8 cellular contexts compared by ENCODE assay signal in genomic region chr12:71754461-71755145, GRCh38. TPM values are rescaled to one million over a fixed set of nuclear protein-coding genes. Genes with fewer than 3 reads are reported as not detected.
DNase-seq lines count a peak whose midpoint lies in the region; ATAC-seq and TF ChIP-seq lines count a peak whose summit lies in the region.

Gene RAB21 (plus strand): TSS chr12:71754863. CDS start chr12:71755130, 267 bp downstream.

- H3K9ac ChIP-seq in mucosa of stomach (ENCODE audit: low read length) = peak within 1 kb of the TSS; percentile 87

- TF ChIP-seq POLR2A in erythroblast (IDR thresholded peaks at IDR 0.05; ENCODE audit: low read length) = peak; percentile 88

- H3K4me1 Mint-ChIP-seq in activated T-cell treated with anti-CD3 and anti-CD28 coated beads, Interleukin-2, amount 50 U/mL, for 24 hours (ENCODE audit: low read depth) = peaks cover 40% of the 10 kb centered on the region

- peaks cover 46% of the 10 kb centered on the region for H3K36me3 Mint-ChIP-seq in activated T-cell treated with anti-CD3 and anti-CD28 coated beads, Interleukin-2, amount 50 U/mL, for 24 hours (ENCODE audit: low read depth)

- H3K9me3 ChIP-seq in mucosa of stomach (ENCODE audit: control insufficient read depth, low read length) = no peaks in the 10 kb centered on the region

- in situ Hi-C loops in KBM-7 (cut with MboI; ENCODE audit: low pct_unique_long_range_greater_than_20kb, low sequenced_read_pairs) = no loop called here

- DNase-seq in DMS79 (lab: John Stamatoyannopoulos, UW) (peak; percentile 68), KBM-7 (peak; percentile 95), erythroblast (lab: John Stamatoyannopoulos, UW) (peak; percentile 97 to 98)
- peak; percentile 98 for DNase-seq in activated T-cell treated with anti-CD3 and anti-CD28 coated beads, Interleukin-2, amount 50 U/mL, for 24 hours
- DNase-seq in stimulated activated CD8-positive, alpha-beta memory T cell treated with anti-CD3 and anti-CD28 coated beads, Interleukin-7, amount 100 ng/mL, for 1 hour (ENCODE audit: low read depth in 2 of 2) = peak; percentile 95 to 96

- no peaks in the 10 kb centered on the region for H3K27me3 ChIP-seq in mucosa of stomach (ENCODE audit: control insufficient read depth, insufficient read depth, low read length)

- no peaks in the 10 kb centered on the region for H3K36me3 ChIP-seq in mucosa of stomach (ENCODE audit: control insufficient read depth, insufficient read depth, low read length)

- ATAC-seq in GM21717 (IDR thresholded peaks at IDR 0.05; ENCODE audit: unreplicated experiment) = peak; percentile 93

- peak within 1 kb of the TSS; percentile 65 for H3K4me3 ChIP-seq in mucosa of stomach (ENCODE audit: low read length)

- H3K27ac Mint-ChIP-seq in activated T-cell treated with anti-CD3 and anti-CD28 coated beads, Interleukin-2, amount 50 U/mL, for 24 hours = peak within 1 kb of the TSS; percentile 97

- peak within 1 kb of the TSS; percentile 93 for H3K4me3 Mint-ChIP-seq in activated T-cell treated with anti-CD3 and anti-CD28 coated beads, Interleukin-2, amount 50 U/mL, for 24 hours

- peaks cover 3% of the 10 kb centered on the region for H3K27me3 Mint-ChIP-seq in activated T-cell treated with anti-CD3 and anti-CD28 coated beads, Interleukin-2, amount 50 U/mL, for 24 hours

- peaks cover 10% of the 10 kb centered on the region for H3K9me3 Mint-ChIP-seq in activated T-cell treated with anti-CD3 and anti-CD28 coated beads, Interleukin-2, amount 50 U/mL, for 24 hours

- H3K4me1 ChIP-seq in mucosa of stomach (ENCODE audit: control insufficient read depth, insufficient read depth, low read length) = peaks cover 6% of the 10 kb centered on the region

TF ChIP-seq in PFSK-1, 5 proteins besides CTCF, POLR2A, EP300 and RAD21:
- TF ChIP-seq POLR2AphosphoS5 (IDR thresholded peaks at IDR 0.05; ENCODE audit: low read depth, low read length) (peak; percentile 77; the same call in 1 of the 2 replicates), REST (IDR thresholded peaks at IDR 0.05; ENCODE audit: insufficient read depth in 1 of 2, low read depth in 2 of 2, low read length in 2 of 2) (no peak), FOXP2 (optimal IDR thresholded peaks at IDR 0.05; ENCODE audit: borderline replicate concordance, extremely low read depth, extremely low read length, insufficient read depth) (peak; percentile 63)

RNA-seq across cellular contexts. Expression of gene RAB21, which starts in this region (rescaled TPM):
- polyA plus RNA-seq in PFSK-1 (2012; ENCODE audit: insufficient read length, low read depth) = 15.0 TPM

Comparison
In these comparisons a context has a peak if more than half of its experiments do, and no peak if none do; other contexts are left out.
1. Peak in every context shown above with its lines: DNase-seq, ATAC-seq and H3K4me3 ChIP-seq.